8 cellular contexts compared by ENCODE assay signal in genomic region chr5:145856285-145856818, GRCh38. TPM values are rescaled to one million over a fixed set of nuclear protein-coding genes. Genes with fewer than 3 reads are reported as not detected.
DNase-seq lines count a peak whose midpoint lies in the region; ATAC-seq, FAIRE-seq and TF ChIP-seq lines count a peak whose summit lies in the region.

No MANE protein-coding gene starts in this region.

- H3K4me1 ChIP-seq in kidney (ENCODE audit: control insufficient read depth in 1 of 2, insufficient read depth in 1 of 2, low read depth in 1 of 2, low read length in 2 of 2) (no peaks in the 10 kb centered on the region), OCI-LY7 (ENCODE audit: insufficient read depth, low read length, poor library complexity, severe bottlenecking) (no peaks in the 10 kb centered on the region)

- in situ Hi-C loops in brain microvascular endothelial cell (cut with HindIII; ENCODE audit: low pct_ligation_motif_present, low sequenced_read_pairs): no loop called here

- H3K27ac ChIP-seq in brain microvascular endothelial cell (peak overlapping the region; percentile 75), kidney (ENCODE audit: low read depth in 2 of 2, low read length in 2 of 2) (peak overlapping the region in 1 of 2 donors; percentile 7), RWPE1 (no peak overlapping the region), OCI-LY7 (ENCODE audit: low read depth, low read length, poor library complexity, severe bottlenecking) (no peak overlapping the region)

- H3K4me2 ChIP-seq in OCI-LY7 (ENCODE audit: low read length): no peak overlapping the region

- H3K36me3 ChIP-seq in brain microvascular endothelial cell (replicated peaks) (no peaks in the 10 kb centered on the region), kidney (ENCODE audit: control insufficient read depth in 1 of 2, insufficient read depth in 2 of 2, low read length in 2 of 2) (no peaks in the 10 kb centered on the region), OCI-LY7 (ENCODE audit: insufficient read depth, low read length) (no peaks in the 10 kb centered on the region)

- H3K27me3 ChIP-seq in brain microvascular endothelial cell (replicated peaks): no peaks in the 10 kb centered on the region

- peak overlapping the region; percentile 26 for H3K4me3 ChIP-seq in AG04449 (ENCODE audit: low read depth, low read length)
- H3K4me3 ChIP-seq in brain microvascular endothelial cell (ENCODE audit: low read depth, low read length): peak overlapping the region; percentile 18
- peak overlapping the region; percentile 59 to 68 for H3K4me3 ChIP-seq in kidney (ENCODE audit: low read length in 2 of 2)
- H3K4me3 ChIP-seq in OCI-LY7 (ENCODE audit: low read depth, low read length, poor library complexity, severe bottlenecking): no peak overlapping the region

- H3K9me3 ChIP-seq in kidney (ENCODE audit: control insufficient read depth in 1 of 2, low read length in 2 of 2) (no peaks in the 10 kb centered on the region), OCI-LY7 (ENCODE audit: low read length) (no peaks in the 10 kb centered on the region)

- CTCF ChIA-PET in AG04449 (lab: Yijun Ruan, JAX) (interaction anchor here (0.9 to 2.3 kb wide), 8 partner anchors 10 to 1652 kb away, joined by 3 to 11 read pairs (median 3); no protein-coding TSS in a partner anchor), RWPE1 (lab: Yijun Ruan, JAX) (no interaction called here), OCI-LY7 (lab: Charles Lee; ENCODE audit: unreplicated experiment) (no interaction called here)

- TF ChIP-seq CTCF in AG04449 (IDR thresholded peaks at IDR 0.05; ENCODE audit: insufficient read depth, low read length, missing control alignments) (no peak), brain microvascular endothelial cell (IDR thresholded peaks at IDR 0.05; ENCODE audit: low read depth, low read length, missing control alignments) (peak; percentile 19), kidney (IDR thresholded peaks at IDR 0.05; ENCODE audit: borderline replicate concordance, extremely low read depth, insufficient read depth) (no peak), RWPE1 (conservative IDR thresholded peaks at IDR 0.05; ENCODE audit: low read depth) (no peak), OCI-LY7 (conservative IDR thresholded peaks at IDR 0.05; ENCODE audit: low read length) (no peak)

- H3K9me2 ChIP-seq in OCI-LY7 (ENCODE audit: insufficient read depth, low read length): no peaks in the 10 kb centered on the region

- no peak overlapping the region for H2AFZ ChIP-seq in OCI-LY7 (ENCODE audit: low read length)

- H4K20me1 ChIP-seq in OCI-LY7 (ENCODE audit: insufficient read depth, low read length): no peaks in the 10 kb centered on the region

- no TSS peak for BruUV-seq in OCI-LY7 (replicated peaks; lab: Mats Ljungman, UMichigan)

- ATAC-seq in HG02759 (IDR thresholded peaks at IDR 0.05; ENCODE audit: unreplicated experiment): peak; percentile 63
- no peak for ATAC-seq in HG02840 (IDR thresholded peaks at IDR 0.05; ENCODE audit: low FRiP score, unreplicated experiment)

- DNase-seq in AG04449 (ENCODE audit: low read depth, low spot score) (peak; percentile 17), brain microvascular endothelial cell (peak; percentile 82), kidney (peak; percentile 79), smooth muscle cell of the brain vasculature (ENCODE audit: low read depth, low spot score) (peak; percentile 44), RWPE1 (ENCODE audit: low spot score) (no peak), OCI-LY7 (ENCODE audit: low spot score) (no peak)

- POLR2A ChIA-PET in AG04449 (lab: Yijun Ruan, JAX) (interaction anchor here (0.7 kb wide), 1 partner anchor 48 kb away, joined by 3 read pairs; no protein-coding TSS in a partner anchor), RWPE1 (lab: Yijun Ruan, JAX; ENCODE audit: low non-redundant PET) (no interaction called here), OCI-LY7 (lab: Charles Lee) (interaction anchor here (1.4 kb wide), 1 partner anchor 12 kb away, joined by 4 read pairs; no protein-coding TSS in a partner anchor)

- FAIRE-seq in kidney (lab: Jason Lieb, UNC): no peak

- peak overlapping the region in 1 of 2 donors; percentile 26 for H3K9ac ChIP-seq in kidney (ENCODE audit: low read length in 2 of 2)

- intact Hi-C loops in kidney (cut with DNase I): no loop called here
- intact Hi-C loops in OCI-LY7 (cut with micrococcal nuclease; ENCODE audit: unreplicated experiment): no loop called here

- no peaks in the 10 kb centered on the region for H3K79me2 ChIP-seq in OCI-LY7 (ENCODE audit: insufficient read depth, low read depth, low read length)

RNA-seq across cellular contexts. Expression of gene GRXCR2, which starts 16.5 kb away (rescaled TPM):
- not detected for total RNA-seq in kidney
- polyA plus RNA-seq in kidney (ENCODE audit: insufficient read depth, low read depth, low replicate concordance): not detected
- total RNA-seq in OCI-LY7 (2014; rRNA removed; shearing (Covaris generic)): not detected in 2 replicates
- not detected in 2 replicates for total RNA-seq in OCI-LY7 (2022)

RNA-seq across cellular contexts. Expression of gene PRELID2, which starts 21.2 kb away (rescaled TPM):
- total RNA-seq in kidney (12.1 TPM), OCI-LY7 (2022) (8.2 and 9.5 TPM in 2 replicates)
- polyA plus RNA-seq in kidney (ENCODE audit: insufficient read depth, low read depth, low replicate concordance): 3.8 TPM
- 1.4 and 2.0 TPM in 2 replicates for total RNA-seq in OCI-LY7 (2014; rRNA removed; shearing (Covaris generic))

Comparison
In these comparisons a context has a peak if more than half of its experiments do, and no peak if none do; other contexts are left out.
1. DNase-seq: peak in AG04449 (single experiment), brain microvascular endothelial cell (single experiment), kidney (single experiment) and smooth muscle cell of the brain vasculature (single experiment); none in RWPE1 (single experiment) and OCI-LY7 (single experiment).